Comparison of ENCODE assay signal across 13 cellular contexts in the genomic region with DNA sequence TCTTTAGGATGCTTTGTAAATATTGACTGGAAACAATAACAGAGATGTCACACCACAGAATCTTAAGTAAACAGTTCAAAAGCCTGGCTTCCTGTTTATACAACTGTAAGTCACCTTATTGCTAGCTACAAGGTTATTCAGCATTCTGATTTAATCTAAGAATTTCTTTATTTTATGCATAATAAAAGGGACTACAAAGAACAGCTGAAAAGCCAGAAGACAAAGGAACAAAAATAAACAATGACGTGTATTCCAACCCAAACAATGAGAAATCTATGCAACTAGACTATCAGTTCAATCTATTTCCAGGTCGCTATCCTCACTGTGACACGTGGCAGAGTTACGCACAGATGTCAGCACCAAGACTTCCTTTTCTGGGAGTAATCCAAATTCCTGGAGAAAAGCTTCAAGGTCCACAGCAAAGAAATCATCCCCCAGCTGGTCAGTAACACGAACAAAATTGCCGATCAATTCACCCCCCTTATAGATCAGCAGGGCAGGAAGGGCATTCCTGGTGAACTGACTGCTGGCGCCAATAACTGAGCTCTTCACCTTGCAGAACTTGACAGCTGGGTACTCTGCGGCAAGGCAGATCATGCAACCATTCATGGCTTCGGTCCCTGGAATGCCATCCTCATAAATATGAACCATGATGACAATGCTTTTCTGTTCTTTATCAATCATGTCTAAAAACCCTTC. TPM values are rescaled to one million over a fixed set of nuclear protein-coding genes. Genes with fewer than 3 reads are reported as not detected.
DNase-seq lines count a peak whose midpoint lies in the region; ATAC-seq and TF ChIP-seq lines count a peak whose summit lies in the region.
"Had no signal": no experiment of that assay in that cellular context is flagged by ENCODE, and none has a peak within 500 bp of the region (broad histone marks: within the 10 kb centered on the region; RNA-seq: fewer than 3 reads in every experiment).

No MANE protein-coding gene starts in this region.

- peak overlapping the region; percentile 35 for H3K27ac Mint-ChIP-seq in activated CD4-positive, alpha-beta memory T cell treated with anti-CD3 and anti-CD28 coated beads, Interleukin-2, amount 10 ng/mL, durations not matched to agents 7 days and 5 days

- TF ChIP-seq RAD21 in SK-N-SH (IDR thresholded peaks at IDR 0.05; ENCODE audit: low read length), result no peak

- ATAC-seq in SK-N-SH treated with all-trans-retinoic acid at 6 μM for 48 hours (no peak), right cardiac atrium (peak in 1 of 2 donors; percentile 62), HG03039 (IDR thresholded peaks at IDR 0.05; ENCODE audit: unreplicated experiment) (no peak)

- H3K9me2 ChIP-seq in SK-N-SH, result no peaks in the 10 kb centered on the region

- H3K79me2 ChIP-seq in SK-N-SH (ENCODE audit: insufficient read depth), result peaks cover 51% of the 10 kb centered on the region

- H3K36me3 Mint-ChIP-seq in activated CD4-positive, alpha-beta memory T cell treated with anti-CD3 and anti-CD28 coated beads, Interleukin-2, amount 10 ng/mL, durations not matched to agents 7 days and 5 days (ENCODE audit: low read depth), result peaks cover 44% of the 10 kb centered on the region

- peak overlapping the region; percentile 3; the same call in 1 of the 2 replicates for H3K4me2 ChIP-seq in SK-N-SH

- H3K4me3 ChIP-seq in SK-N-SH (ENCODE audit: low read depth in 2 of 2, low read length in 1 of 2), result no peak overlapping the region
- no peak overlapping the region for H3K4me3 ChIP-seq in right cardiac atrium (ENCODE audit: low read length)

- no peak for DNase-seq in SK-N-SH
- no peak for DNase-seq in activated CD4-positive, alpha-beta memory T cell treated with anti-CD3 and anti-CD28 coated beads, Interleukin-2, amount 10 ng/mL, durations not matched to agents 7 days and 5 days
- DNase-seq in right cardiac atrium, result no peak
- peak; percentile 40 for DNase-seq in smooth muscle cell of the brain vasculature (ENCODE audit: low read depth, low spot score)
- no peak for DNase-seq in hippocampal formation (lab: John Stamatoyannopoulos, UW)
- DNase-seq in NCI-H2196 treated with DMSO at 0.1 percent for 48 hours (lab: John Stamatoyannopoulos, UW; ENCODE audit: unreplicated experiment), result no peak
- DNase-seq: 8988T; GF-D8; NK-92 treated with Interleukin-12 subunit alpha and Interleukin-12 subunit beta, amount 100 ng/mL, for 24 hours; T1000 had no signal

- H3K27ac ChIP-seq in SK-N-SH (ENCODE audit: low read depth in 2 of 2, low read length in 1 of 2) (peak overlapping the region in 1 of 2 experiments; percentile 67; a peak in 2 of 4 replicates), right cardiac atrium (ENCODE audit: low read length) (peak overlapping the region; percentile 9)

- H3K9me3 ChIP-seq in SK-N-SH, result no peaks in the 10 kb centered on the region
- no peaks in the 10 kb centered on the region for H3K9me3 ChIP-seq in right cardiac atrium (ENCODE audit: control insufficient read depth, low read length)

- TF ChIP-seq EP300 in SK-N-SH (IDR thresholded peaks at IDR 0.05; ENCODE audit: borderline replicate concordance in 1 of 2, low read depth in 1 of 2, low read length in 1 of 2), result no peak

- no peaks in the 10 kb centered on the region for H3K27me3 Mint-ChIP-seq in activated CD4-positive, alpha-beta memory T cell treated with anti-CD3 and anti-CD28 coated beads, Interleukin-2, amount 10 ng/mL, durations not matched to agents 7 days and 5 days

- H3K9me3 Mint-ChIP-seq in activated CD4-positive, alpha-beta memory T cell treated with anti-CD3 and anti-CD28 coated beads, Interleukin-2, amount 10 ng/mL, durations not matched to agents 7 days and 5 days, result no peaks in the 10 kb centered on the region

- H3K4me1 ChIP-seq in SK-N-SH (ENCODE audit: control insufficient read depth in 1 of 2, insufficient read depth in 2 of 2, low read depth in 1 of 2, low read length in 1 of 2) (peaks cover 3 to 22% of the 10 kb centered on the region in 2 experiments; a peak in 3 of 4 replicates), right cardiac atrium (ENCODE audit: control insufficient read depth, insufficient read depth, low read length) (peaks cover 7% of the 10 kb centered on the region)

- H4K20me1 ChIP-seq in SK-N-SH (ENCODE audit: insufficient read depth), result peaks cover 21% of the 10 kb centered on the region

- WGBS in SK-N-SH (ENCODE audit: low lambda C conversion rate), result 77% methylated on average over 9 of the region's 9 CpGs
- WGBS in right cardiac atrium, result 68% methylated on average over 9 of the region's 9 CpGs

- H3K27me3 ChIP-seq in SK-N-SH (ENCODE audit: insufficient read depth), result no peaks in the 10 kb centered on the region
- H3K27me3 ChIP-seq in right cardiac atrium (ENCODE audit: control insufficient read depth, insufficient read depth), result no peaks in the 10 kb centered on the region

- H3K4me3 Mint-ChIP-seq in activated CD4-positive, alpha-beta memory T cell treated with anti-CD3 and anti-CD28 coated beads, Interleukin-2, amount 10 ng/mL, durations not matched to agents 7 days and 5 days, result no peak overlapping the region

- H3K9ac ChIP-seq in SK-N-SH, result no peak overlapping the region

- peaks cover 40% of the 10 kb centered on the region for H3K4me1 Mint-ChIP-seq in activated CD4-positive, alpha-beta memory T cell treated with anti-CD3 and anti-CD28 coated beads, Interleukin-2, amount 10 ng/mL, durations not matched to agents 7 days and 5 days

- TF ChIP-seq CTCF in SK-N-SH (IDR thresholded peaks at IDR 0.05), result no peak

- intact Hi-C loops in right cardiac atrium (cut with DNase I), result loop anchor here in 1 of 4 donors (10.0 kb wide), 1 partner anchor 725 kb away; a partner anchor contains a TSS

- peaks cover 44 to 58% of the 10 kb centered on the region in 2 experiments for H3K36me3 ChIP-seq in SK-N-SH (replicated peaks in 1 of 2; ENCODE audit: control insufficient read depth in 1 of 2, insufficient read depth in 2 of 2, low read length in 1 of 2)

- POLR2A ChIA-PET in SK-N-SH (lab: Yijun Ruan, JAX), result interaction anchor here (0.7 kb wide), 1 partner anchor 8 kb away, joined by 3 read pairs; a partner anchor contains a TSS
- POLR2A ChIA-PET in activated CD4-positive, alpha-beta memory T cell treated with anti-CD3 and anti-CD28 coated beads, Interleukin-2, amount 10 ng/mL, durations not matched to agents 7 days and 5 days (lab: Charles Lee), result interaction anchor here (2.4 kb wide), 1 partner anchor 9 kb away, joined by 10 read pairs; a partner anchor contains a TSS

- H3F3A ChIP-seq in SK-N-SH (replicated peaks; ENCODE audit: insufficient read depth), result peaks cover 29% of the 10 kb centered on the region

- CTCF ChIA-PET in SK-N-SH (lab: Yijun Ruan, JAX), result interaction anchor here (1.3 to 4.2 kb wide), 3 partner anchors 9 to 321 kb away, joined by 6 to 25 read pairs (median 8); no protein-coding TSS in a partner anchor
- CTCF ChIA-PET in activated CD4-positive, alpha-beta memory T cell treated with anti-CD3 and anti-CD28 coated beads, Interleukin-2, amount 10 ng/mL, durations not matched to agents 7 days and 5 days (lab: Charles Lee), result interaction anchor here (2.6 kb wide), 1 partner anchor 8 kb away, joined by 7 read pairs; a partner anchor contains a TSS

- no peak overlapping the region for H2AFZ ChIP-seq in SK-N-SH (ENCODE audit: low read depth)

TF ChIP-seq in SK-N-SH, 30 proteins besides CTCF, POLR2A, EP300 and RAD21 (continues in another document):
- no peak for TF ChIP-seq JUND (IDR thresholded peaks at IDR 0.05)
- peak; percentile 15; the same call in 1 of the 2 replicates for TF ChIP-seq TCF12 (IDR thresholded peaks at IDR 0.05)
- TF ChIP-seq POLR2AphosphoS5 (IDR thresholded peaks at IDR 0.05; ENCODE audit: low read depth, low read length), result no peak

TF ChIP-seq in SK-N-SH treated with all-trans-retinoic acid at 6 μM for 48 hours, 23 proteins besides CTCF, POLR2A, EP300 and RAD21:
- TF ChIP-seq ARNTL (CRISPR knock-in tag; IDR thresholded peaks at IDR 0.05; ENCODE audit: borderline replicate concordance, low read depth), result no peak
- TF ChIP-seq ZC3H10 (CRISPR knock-in tag; IDR thresholded peaks at IDR 0.05), result no peak
- TF ChIP-seq BACH2 (CRISPR knock-in tag; IDR thresholded peaks at IDR 0.05; ENCODE audit: borderline replicate concordance), result no peak
- no peak for TF ChIP-seq OSR1 (CRISPR knock-in tag; IDR thresholded peaks at IDR 0.05)
- no peak for TF ChIP-seq GLIS3 (CRISPR knock-in tag; IDR thresholded peaks at IDR 0.05)
- no peak for TF ChIP-seq ZFP30 (CRISPR knock-in tag; IDR thresholded peaks at IDR 0.05)
TF ChIP-seq in SK-N-SH treated with all-trans-retinoic acid at 6 μM for 48 hours: peak in this region for 0.

RNA-seq across cellular contexts. Expression of a gene that starts 8.4 kb away (rescaled TPM):
- polyA plus RNA-seq in SK-N-SH (2012; rRNA removed) (11.9 and 12.1 TPM in 2 replicates), right cardiac atrium (6.4 TPM)
- 14.4 and 17.7 TPM in 2 replicates for polyA plus RNA-seq in SK-N-SH (2012; cell fraction: cytosol; rRNA removed)
- polyA plus RNA-seq in SK-N-SH (2012; cell fraction: nucleus; rRNA removed), result 6.3 and 8.1 TPM in 2 replicates
- 10 to 100 TPM; 23.0 to 24.2 TPM for total RNA-seq in activated CD4-positive, alpha-beta memory T cell treated with anti-CD3 and anti-CD28 coated beads, Interleukin-2, amount 10 ng/mL, durations not matched to agents 7 days and 5 days
- 10 to 100 TPM in 2 of 4 donors, 1 to 10 TPM in 2; 8.6 to 11.6 (median 10.4) TPM for total RNA-seq in right cardiac atrium

RNA-seq across cellular contexts. Expression of a gene that starts 20.0 kb away (rescaled TPM):
- polyA plus RNA-seq in SK-N-SH (2012; rRNA removed), result not detected in 2 replicates
- not detected in 2 replicates for polyA plus RNA-seq in SK-N-SH (2012; cell fraction: cytosol; rRNA removed)
- not detected in 2 replicates for polyA plus RNA-seq in SK-N-SH (2012; cell fraction: nucleus; rRNA removed)
- total RNA-seq in activated CD4-positive, alpha-beta memory T cell treated with anti-CD3 and anti-CD28 coated beads, Interleukin-2, amount 10 ng/mL, durations not matched to agents 7 days and 5 days, result not detected
- total RNA-seq in right cardiac atrium, result not detected
- not detected for polyA plus RNA-seq in right cardiac atrium
- total RNA-seq: H1 had no signal
- polyA plus RNA-seq: H1 had no signal

RNA-seq across cellular contexts. Expression of a gene that starts 31.2 kb away (rescaled TPM):
- polyA plus RNA-seq in SK-N-SH (2012; rRNA removed) (not detected in 2 replicates), right cardiac atrium (not detected)
- polyA plus RNA-seq in SK-N-SH (2012; cell fraction: cytosol; rRNA removed), result not detected in 2 replicates
- not detected in 2 replicates for polyA plus RNA-seq in SK-N-SH (2012; cell fraction: nucleus; rRNA removed)
- total RNA-seq in activated CD4-positive, alpha-beta memory T cell treated with anti-CD3 and anti-CD28 coated beads, Interleukin-2, amount 10 ng/mL, durations not matched to agents 7 days and 5 days, result not detected
- total RNA-seq in right cardiac atrium, result not detected
- total RNA-seq: H1 had no signal
- polyA plus RNA-seq: H1 had no signal
